ENCODE assay signal across 8 cellular contexts in the genomic region with DNA sequence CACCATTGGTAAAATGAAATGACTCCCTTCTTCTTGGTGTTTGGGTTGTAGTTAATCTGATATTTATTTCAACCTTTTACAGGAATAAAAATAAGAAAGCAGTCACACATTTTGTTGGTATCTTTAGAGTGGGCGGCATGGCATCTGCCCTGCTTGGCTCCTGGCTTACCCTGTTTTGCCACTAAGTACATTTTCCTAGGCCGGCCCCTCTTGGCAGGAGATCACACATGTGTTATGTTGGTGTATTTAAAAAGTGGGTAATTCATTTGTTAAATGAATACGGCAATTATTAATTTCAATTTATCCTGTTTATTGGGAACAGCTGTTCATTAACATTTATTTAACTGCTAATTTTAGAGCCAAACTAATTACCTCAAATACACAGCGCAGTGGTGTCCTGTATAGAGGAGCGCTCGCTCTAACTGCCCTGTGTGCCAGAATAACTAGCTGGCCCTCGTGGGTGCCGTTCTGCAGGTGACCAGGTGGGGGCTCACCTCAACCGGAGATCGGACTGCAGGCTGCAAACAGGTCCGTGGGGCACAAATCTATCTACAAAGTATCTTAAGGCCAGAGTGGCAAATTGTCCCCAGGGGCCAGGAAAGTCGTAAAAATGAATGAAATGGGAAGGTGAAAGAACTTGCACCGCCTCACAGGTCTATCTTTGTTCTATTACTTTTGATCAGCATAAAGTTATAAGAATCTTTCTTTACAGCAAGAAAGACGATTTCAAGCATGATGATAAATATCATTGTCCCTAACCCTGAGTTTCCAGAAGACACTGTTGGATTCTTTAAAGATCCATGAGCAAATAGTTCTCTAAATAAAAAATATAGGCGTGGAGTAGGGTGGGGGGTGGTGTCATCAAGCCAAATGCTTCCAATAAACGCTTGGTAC. TPM values are rescaled to one million over a fixed set of nuclear protein-coding genes. Genes with fewer than 3 reads are reported as not detected.
A peak's percentile ranks its signal among the peaks of the same experiment; 100 is the strongest.
DNase-seq lines count a peak whose midpoint lies in the region; ATAC-seq and TF ChIP-seq lines count a peak whose summit lies in the region.

No MANE protein-coding gene starts in this region.

- no peak overlapping the region for H3K27ac ChIP-seq in OCI-LY3 (ENCODE audit: low read length)
- H3K27ac ChIP-seq in suprapubic skin: no peak overlapping the region

- H4K20me1 ChIP-seq in OCI-LY3 (ENCODE audit: insufficient read depth, low read length): no peaks in the 10 kb centered on the region

- TF ChIP-seq EP300 in suprapubic skin (IDR thresholded peaks at IDR 0.05): no peak

- H3K79me2 ChIP-seq in OCI-LY3 (ENCODE audit: low read length): no peaks in the 10 kb centered on the region

- TF ChIP-seq CTCF in OCI-LY3 (IDR thresholded peaks at IDR 0.05; ENCODE audit: low read depth, low read length) (peak; percentile 74), suprapubic skin (IDR thresholded peaks at IDR 0.05) (peak; percentile 60 to 76)

- no peaks in the 10 kb centered on the region for H3K4me1 ChIP-seq in OCI-LY3 (ENCODE audit: low read length)
- peaks cover 8% of the 10 kb centered on the region for H3K4me1 ChIP-seq in suprapubic skin

- H3K36me3 ChIP-seq in OCI-LY3 (replicated peaks; ENCODE audit: low read depth, low read length) (no peaks in the 10 kb centered on the region), suprapubic skin (no peaks in the 10 kb centered on the region)

- H3K4me2 ChIP-seq in OCI-LY3 (ENCODE audit: low read length): no peak overlapping the region

- no peak for TF ChIP-seq POLR2A in suprapubic skin (IDR thresholded peaks at IDR 0.05)

- H3K27me3 ChIP-seq in OCI-LY3 (ENCODE audit: low read depth, low read length) (peaks cover 5% of the 10 kb centered on the region; the same call in 1 of the 2 replicates), suprapubic skin (no peaks in the 10 kb centered on the region)

- no peaks in the 10 kb centered on the region for H3K9me3 ChIP-seq in OCI-LY3 (ENCODE audit: insufficient read depth, low read length)
- no peaks in the 10 kb centered on the region for H3K9me3 ChIP-seq in suprapubic skin

- H2AFZ ChIP-seq in OCI-LY3 (ENCODE audit: low read depth, low read length): no peak overlapping the region

- H3K9ac ChIP-seq in OCI-LY3 (ENCODE audit: low read length): no peak overlapping the region

- WGBS in suprapubic skin: 20% methylated on average over 16 of the region's 16 CpGs

- peak; percentile 18 for DNase-seq in DMS153 treated with DMSO at 0.1 percent for 48 hours (lab: John Stamatoyannopoulos, UW; ENCODE audit: unreplicated experiment)
- peak; percentile 75 for DNase-seq in HPDE6-E6E7 (ENCODE audit: extremely low spot score)
- peak; percentile 73 for DNase-seq in activated T-cell treated with anti-CD3 and anti-CD28 coated beads, Interleukin-2, amount 50 U/mL, for 1 hour
- peak; percentile 39 for DNase-seq in fibroblast of gingiva (ENCODE audit: low read depth)
- DNase-seq in nucleus accumbens (lab: John Stamatoyannopoulos, UW): peak in 55 of 56 donors; percentile 0 to 88 (median 47)
- peak in 1 of 2 donors; percentile 70 for DNase-seq in suprapubic skin (ENCODE audit: low spot score in 2 of 2)

- H3K4me3 ChIP-seq in OCI-LY3 (ENCODE audit: low read length): no peak overlapping the region
- H3K4me3 ChIP-seq in suprapubic skin: no peak overlapping the region

- ATAC-seq in GM21423 (IDR thresholded peaks at IDR 0.05; ENCODE audit: unreplicated experiment): peak; percentile 99

RNA-seq across cellular contexts. Expression of a gene that starts 26.2 kb away (rescaled TPM):
- not detected for total RNA-seq in suprapubic skin
